ENCODE assay signal across 23 cellular contexts in genomic region chr3:4309476-4310121, GRCh38. TPM values are rescaled to one million over a fixed set of nuclear protein-coding genes. Genes with fewer than 3 reads are reported as not detected.
DNase-seq lines count a peak whose midpoint lies in the region; FAIRE-seq and TF ChIP-seq lines count a peak whose summit lies in the region.
"Had no signal": no experiment of that assay in that cellular context is flagged by ENCODE, and none has a peak within 500 bp of the region (broad histone marks: within the 10 kb centered on the region; RNA-seq: fewer than 3 reads in every experiment).

No MANE protein-coding gene starts in this region.

- H2AFZ ChIP-seq in neuronal stem cell (ENCODE audit: low read length): no peak overlapping the region

- H3K27me3 ChIP-seq in iPS-20b (ENCODE audit: insufficient read depth, low read length) (no peaks in the 10 kb centered on the region), tibial artery (no peaks in the 10 kb centered on the region), neuronal stem cell (ENCODE audit: control insufficient read depth in 3 of 3, insufficient read depth in 3 of 3, low read depth in 1 of 3, low read length in 3 of 3) (no peaks in the 10 kb centered on the region)

- H3K9me3 ChIP-seq in iPS-20b (ENCODE audit: insufficient read depth, low read depth, low read length) (no peaks in the 10 kb centered on the region), tibial artery (no peaks in the 10 kb centered on the region), neuronal stem cell (replicated peaks in 1 of 2; ENCODE audit: control insufficient read depth in 2 of 2, insufficient read depth in 1 of 2, low read depth in 1 of 2, low read length in 2 of 2) (peaks cover 0 to 14% of the 10 kb centered on the region in 2 donors)
- H3K9me3 ChIP-seq: Caco-2 had no signal

- WGBS in neuronal stem cell (ENCODE audit: extremely low coverage in 2 of 2, insufficient read length in 2 of 2, insufficient replicate concordance in 1 of 2), 2 donors: no CpG with 5 or more reads among the region's 3 CpGs

- no peak overlapping the region for H2BK12ac ChIP-seq in neuronal stem cell (ENCODE audit: low read length)

- H3K14ac ChIP-seq in neuronal stem cell (ENCODE audit: low read length): no peak overlapping the region

- no peak for TF ChIP-seq CTCF in tibial artery (IDR thresholded peaks at IDR 0.05)

- peaks cover 33% of the 10 kb centered on the region for H3K36me3 ChIP-seq in iPS-20b (ENCODE audit: insufficient read depth, low read depth, low read length)
- peaks cover 11 to 30% (median 27%) of the 10 kb centered on the region in 3 donors for H3K36me3 ChIP-seq in tibial artery
- peaks cover 8 to 76% of the 10 kb centered on the region in 2 donors for H3K36me3 ChIP-seq in neuronal stem cell (replicated peaks in 1 of 2; ENCODE audit: control insufficient read depth in 2 of 2, insufficient read depth in 2 of 2, low read length in 2 of 2)

- H3K79me1 ChIP-seq in neuronal stem cell (ENCODE audit: low read depth, low read length): no peaks in the 10 kb centered on the region

- H2AK5ac ChIP-seq in neuronal stem cell (ENCODE audit: low read depth, low read length): no peak overlapping the region

- H3K4me1 ChIP-seq in iPS-20b (ENCODE audit: insufficient read depth, low read length) (peaks cover 28% of the 10 kb centered on the region), tibial artery (peaks cover 0 to 75% (median 46%) of the 10 kb centered on the region in 4 donors), neuronal stem cell (ENCODE audit: control insufficient read depth in 2 of 2, insufficient read depth in 1 of 2, low read depth in 1 of 2, low read length in 2 of 2) (peaks cover 0 to 4% of the 10 kb centered on the region in 2 donors)

- H2BK5ac ChIP-seq in neuronal stem cell (ENCODE audit: low read length): no peak overlapping the region

- H3K9ac ChIP-seq in iPS-20b (ENCODE audit: low read depth, low read length) (no peak overlapping the region), neuronal stem cell (ENCODE audit: low read depth, low read length, poor library complexity) (no peak overlapping the region)

- H4K91ac ChIP-seq in neuronal stem cell (ENCODE audit: low read depth, low read length, poor library complexity): no peak overlapping the region

- H3K23ac ChIP-seq in neuronal stem cell (ENCODE audit: low read depth, low read length, poor library complexity): no peak overlapping the region

- H3K4me3 ChIP-seq in iPS-20b (ENCODE audit: low read length) (peak overlapping the region; percentile 33; the same call in 1 of the 2 replicates), tibial artery (no peak overlapping the region), neuronal stem cell (ENCODE audit: low read length in 2 of 2) (no peak overlapping the region)
- H3K4me3 ChIP-seq: SK-N-MC had no signal

- peak; percentile 40 for DNase-seq in SIG-M5 treated with dmso at 0.1 percent for 504 hours (lab: John Stamatoyannopoulos, UW; ENCODE audit: unreplicated experiment)
- no peak for DNase-seq in SIG-M5 (lab: John Stamatoyannopoulos, UW)
- peak; percentile 38 for DNase-seq in SK-MEL-5 (ENCODE audit: low read depth, low spot score)
- no peak for DNase-seq in tibial artery
- no peak for DNase-seq in RCC 7860 (ENCODE audit: low spot score)
- DNase-seq in neuronal stem cell (ENCODE audit: low spot score): no peak
- DNase-seq in dermis blood vessel endothelial cell: no peak
- DNase-seq: 8988T; activated CD4-positive, alpha-beta T cell treated with anti-CD3 and anti-CD28 coated beads, Interleukin-2, amount 10 ng/mL, durations not matched to agents 24 days and 14 days; activated naive CD4-positive, alpha-beta T cell treated with anti-CD3 and anti-CD28 coated beads, Interleukin-2, amount 10 ng/mL, durations not matched to agents 7 days and 5 days; activated T-cell treated with anti-CD3 and anti-CD28 coated beads, Interleukin-2, amount 50 U/mL, for 72 hours; amygdala; Caco-2; cortex of kidney; DMS79 treated with DMSO at 0.1 percent for 48 hours; HFFc6; kidney; NCI-H1694 treated with DMSO at 0.1 percent for 48 hours; NCI-H526 treated with DMSO at 0.1 percent for 48 hours; stimulated activated CD8-positive, alpha-beta memory T cell treated with anti-CD3 and anti-CD28 coated beads, Interleukin-4, amount 100 ng/mL, for 48 hours; T-helper 2 cell had no signal

- intact Hi-C loops in tibial artery (cut with DNase I; ENCODE audit: low total_unique reads): no loop called here

- FAIRE-seq in RCC 7860 (lab: Jason Lieb, UNC): no peak
- FAIRE-seq: kidney had no signal

- in situ Hi-C loops in SK-MEL-5 (cut with HindIII; ENCODE audit: low pct_unique_long_range_greater_than_20kb, low sequenced_read_pairs): no loop called here

- H2BK15ac ChIP-seq in neuronal stem cell (ENCODE audit: low read length): no peak overlapping the region

- H3K27ac ChIP-seq in iPS-20b (ENCODE audit: low read length) (no peak overlapping the region), tibial artery (peak overlapping the region; percentile 92 to 94), neuronal stem cell (replicated peaks; ENCODE audit: low read length) (no peak overlapping the region)
- H3K27ac ChIP-seq: SK-N-MC had no signal

- no peak overlapping the region for H3K4ac ChIP-seq in neuronal stem cell (ENCODE audit: low read length)

- no peak overlapping the region for H4K8ac ChIP-seq in neuronal stem cell (ENCODE audit: low read depth, low read length)

- H2BK120ac ChIP-seq in neuronal stem cell (ENCODE audit: low read depth, low read length): no peak overlapping the region

- no peak overlapping the region for H3K4me2 ChIP-seq in neuronal stem cell (ENCODE audit: insufficient read depth, low read length, poor library complexity, severe bottlenecking)

- H3K18ac ChIP-seq in neuronal stem cell (ENCODE audit: low read length): no peak overlapping the region

RNA-seq across cellular contexts. Expression of gene SETMAR, which starts 6.4 kb away (rescaled TPM):
- total RNA-seq in SK-MEL-5 (2014; rRNA removed; shearing (Covaris generic)): 14.3 and 15.2 TPM in 2 replicates
- polyA plus RNA-seq in SK-MEL-5 (2015; cell fraction: cytosol; rRNA removed): 10.2 and 11.7 TPM in 2 replicates
- polyA plus RNA-seq in SK-MEL-5 (2015; cell fraction: nucleus; rRNA removed): 21.9 and 26.9 TPM in 2 replicates
- polyA plus RNA-seq in neuronal stem cell (2013, experiment 1 of 2): 19.8 TPM
- 20.7 TPM for polyA plus RNA-seq in neuronal stem cell (2013, experiment 2 of 2)
- 9.1 and 10.6 TPM in 2 replicates for total RNA-seq in dermis blood vessel endothelial cell

Comparison
In these comparisons a context has a peak if more than half of its experiments do, and no peak if none do; other contexts are left out.
1. DNase-seq: peak in SIG-M5 treated with dmso at 0.1 percent for 504 hours (single experiment) and SK-MEL-5 (single experiment); none in SIG-M5 (single experiment), tibial artery (0 of 2), RCC 7860 (single experiment), neuronal stem cell (single experiment) and dermis blood vessel endothelial cell (single experiment).
2. H3K27ac ChIP-seq: peak in tibial artery (2 of 2); none in iPS-20b (single experiment) and neuronal stem cell (single experiment).